ENCODE assay signal across 21 cellular contexts in genomic region chrX:101291204-101291603, GRCh38. TPM values are rescaled to one million over a fixed set of nuclear protein-coding genes. Genes with fewer than 3 reads are reported as not detected.
A peak's percentile ranks its signal among the peaks of the same experiment; 100 is the strongest.
DNase-seq lines count a peak whose midpoint lies in the region; ATAC-seq and TF ChIP-seq lines count a peak whose summit lies in the region.
"Had no signal": no experiment of that assay in that cellular context is flagged by ENCODE, and none has a peak within 500 bp of the region (broad histone marks: within the 10 kb centered on the region; RNA-seq: fewer than 3 reads in every experiment).

A gene with protein sequence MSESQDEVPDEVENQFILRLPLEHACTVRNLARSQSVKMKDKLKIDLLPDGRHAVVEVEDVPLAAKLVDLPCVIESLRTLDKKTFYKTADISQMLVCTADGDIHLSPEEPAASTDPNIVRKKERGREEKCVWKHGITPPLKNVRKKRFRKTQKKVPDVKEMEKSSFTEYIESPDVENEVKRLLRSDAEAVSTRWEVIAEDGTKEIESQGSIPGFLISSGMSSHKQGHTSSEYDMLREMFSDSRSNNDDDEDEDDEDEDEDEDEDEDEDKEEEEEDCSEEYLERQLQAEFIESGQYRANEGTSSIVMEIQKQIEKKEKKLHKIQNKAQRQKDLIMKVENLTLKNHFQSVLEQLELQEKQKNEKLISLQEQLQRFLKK (minus strand): TSS chrX:101291334. CDS start chrX:101287543, 3,791 bp downstream.

- H3K27ac ChIP-seq in heart left ventricle: no peak within 1 kb of the TSS
- H3K27ac ChIP-seq in dorsolateral prefrontal cortex: no peak within 1 kb of the TSS
- no peak within 1 kb of the TSS for H3K27ac ChIP-seq in left lung
- H3K27ac ChIP-seq: WERI-Rb-1 had no signal

- H3K27me3 ChIP-seq in heart left ventricle (peaks cover 0 to 31% (median 7%) of the 10 kb centered on the region in 9 donors), dorsolateral prefrontal cortex (peaks cover 0 to 71% (median 11%) of the 10 kb centered on the region in 45 donors), left lung (peaks cover 12 to 15% of the 10 kb centered on the region in 2 donors)

- ATAC-seq in left ventricle myocardium superior: no peak
- no peak for ATAC-seq in heart left ventricle
- ATAC-seq in left lung: peak; percentile 29
- no peak for ATAC-seq in activated CD4-positive, alpha-beta T cell treated with anti-CD3 and anti-CD28 coated beads for 36 hours
- ATAC-seq: Panc1 had no signal

- DNase-seq in left ventricle myocardium superior (peak; percentile 31), heart left ventricle (no peak), dorsolateral prefrontal cortex (no peak), left lung (peak in 1 of 2 donors; percentile 54), DMS114 treated with DMSO at 0.1 percent for 48 hours (lab: John Stamatoyannopoulos, UW; ENCODE audit: unreplicated experiment) (no peak), DMS 273 treated with DMSO at 0.1 percent for 48 hours (lab: John Stamatoyannopoulos, UW) (no peak), SHP77 treated with DMSO at 0.1 percent for 48 hours (lab: John Stamatoyannopoulos, UW) (no peak)
- DNase-seq in activated CD4-positive, alpha-beta T cell treated with anti-CD3 and anti-CD28 coated beads for 36 hours: no peak
- DNase-seq: ACHN; activated effector memory CD4-positive, alpha-beta T cell treated with Interleukin-2 at 50 U/mL for 16 hours; COR-L47; effector memory CD4-positive, alpha-beta T cell; naive B cell; NCI-H2107; NCI-H748 treated with DMSO at 0.1 percent for 48 hours; stimulated activated CD4-positive, alpha-beta T cell treated with anti-CD3 and anti-CD28 coated beads, Interleukin-15, amount 100 ng/mL, for 24 hours; SW 1271; WERI-Rb-1 had no signal

- TF ChIP-seq POLR2A in heart left ventricle (IDR thresholded peaks at IDR 0.05): no peak

- POLR2A ChIA-PET in activated CD4-positive, alpha-beta T cell treated with anti-CD3 and anti-CD28 coated beads for 36 hours (lab: Charles Lee): no interaction called here

- no peak for TF ChIP-seq CTCF in heart left ventricle (IDR thresholded peaks at IDR 0.05)
- no peak for TF ChIP-seq CTCF in dorsolateral prefrontal cortex (IDR thresholded peaks at IDR 0.05 in 54 of 56, conservative IDR thresholded peaks at IDR 0.05 in 2 of 56; ENCODE audit: low read depth in 1 of 56, partially characterized antibody in 56 of 56)
- TF ChIP-seq CTCF in left lung (IDR thresholded peaks at IDR 0.05): no peak

- peak within 1 kb of the TSS in 6 of 12 donors; percentile 2 to 18 (median 9) for H3K4me3 ChIP-seq in heart left ventricle
- H3K4me3 ChIP-seq in dorsolateral prefrontal cortex: peak within 1 kb of the TSS in 45 of 59 donors; percentile 8 to 55 (median 33)
- no peak within 1 kb of the TSS for H3K4me3 ChIP-seq in left lung

- H3K36me3 ChIP-seq in heart left ventricle: no peaks in the 10 kb centered on the region
- H3K36me3 ChIP-seq in left lung: no peaks in the 10 kb centered on the region
- H3K36me3 ChIP-seq: WERI-Rb-1 had no signal

- peaks cover 2% of the 10 kb centered on the region for H3K27me3 Mint-ChIP-seq in activated CD4-positive, alpha-beta T cell treated with anti-CD3 and anti-CD28 coated beads for 36 hours
- H3K27me3 Mint-ChIP-seq: brain, naive B cell had no signal

- intact Hi-C loops in left ventricle myocardium superior (cut with micrococcal nuclease): no loop called here
- intact Hi-C loops in heart left ventricle (cut with DNase I): no loop called here
- intact Hi-C loops in dorsolateral prefrontal cortex (cut with DNase I): no loop called here
- intact Hi-C loops in left lung (cut with DNase I): no loop called here
- intact Hi-C loops in activated CD4-positive, alpha-beta T cell treated with anti-CD3 and anti-CD28 coated beads for 36 hours (cut with DNase I, micrococcal nuclease): no loop called here

- CTCF ChIA-PET in activated CD4-positive, alpha-beta T cell treated with anti-CD3 and anti-CD28 coated beads for 36 hours (lab: Charles Lee): interaction anchor here (0.8 kb wide), 1 partner anchor 466 kb away, joined by 3 read pairs; no protein-coding TSS in a partner anchor

- H3K4me1 ChIP-seq in heart left ventricle: no peaks in the 10 kb centered on the region
- no peaks in the 10 kb centered on the region for H3K4me1 ChIP-seq in left lung

- H3K36me3 Mint-ChIP-seq in activated CD4-positive, alpha-beta T cell treated with anti-CD3 and anti-CD28 coated beads for 36 hours (ENCODE audit: low read depth): no peaks in the 10 kb centered on the region
- H3K36me3 Mint-ChIP-seq: brain, naive B cell had no signal

- no peaks in the 10 kb centered on the region for H3K4me1 Mint-ChIP-seq in activated CD4-positive, alpha-beta T cell treated with anti-CD3 and anti-CD28 coated beads for 36 hours
- H3K4me1 Mint-ChIP-seq: brain, naive B cell had no signal

- H3K4me3 Mint-ChIP-seq in activated CD4-positive, alpha-beta T cell treated with anti-CD3 and anti-CD28 coated beads for 36 hours: no peak within 1 kb of the TSS
- H3K4me3 Mint-ChIP-seq: brain had no signal

- no peak within 1 kb of the TSS for H3K27ac Mint-ChIP-seq in activated CD4-positive, alpha-beta T cell treated with anti-CD3 and anti-CD28 coated beads for 36 hours
- H3K27ac Mint-ChIP-seq: brain, naive B cell had no signal

- 13 to 55% (median 36%) methylated on average over 35 to 56 of the region's 56 CpGs for WGBS in heart left ventricle, 4 donors

- H3K9me3 ChIP-seq in heart left ventricle (no peaks in the 10 kb centered on the region), left lung (no peaks in the 10 kb centered on the region)

- no peaks in the 10 kb centered on the region for H3K9me3 Mint-ChIP-seq in activated CD4-positive, alpha-beta T cell treated with anti-CD3 and anti-CD28 coated beads for 36 hours (ENCODE audit: low read depth)
- H3K9me3 Mint-ChIP-seq: naive B cell had no signal

RNA-seq across cellular contexts. Expression of the gene that starts here (rescaled TPM):
- total RNA-seq in left ventricle myocardium superior: not detected
- not detected for total RNA-seq in heart left ventricle
- polyA plus RNA-seq in heart left ventricle: under 1 TPM in 1 of 2 donors, not detected in 1; 0.04 TPM
- total RNA-seq in dorsolateral prefrontal cortex: 1 to 10 TPM in 48 of 120 experiments, under 1 TPM in 70, not detected in 2; 0.28 to 2.1 (median 0.84) TPM
- total RNA-seq in left lung: not detected
- total RNA-seq in activated CD4-positive, alpha-beta T cell treated with anti-CD3 and anti-CD28 coated beads for 36 hours: not detected
- total RNA-seq: HT-29 had no signal

Comparison
In these comparisons a context has a peak if more than half of its experiments do, and no peak if none do; other contexts are left out.
1. Peak in DNase-seq in left ventricle myocardium superior; RNA of the gene not detected or under 1 TPM.
2. Peak in ATAC-seq in left lung; RNA of the gene not detected or under 1 TPM.
3. H3K4me3 ChIP-seq: peak in dorsolateral prefrontal cortex (45 of 59); none in left lung (0 of 2).